15 cellular contexts compared by ENCODE assay signal in genomic region chr4:140690093-140690492, GRCh38.
A peak's percentile ranks its signal among the peaks of the same experiment; 100 is the strongest.
DNase-seq lines count a peak whose midpoint lies in the region; ATAC-seq and TF ChIP-seq lines count a peak whose summit lies in the region.
"Had no signal": no experiment of that assay in that cellular context is flagged by ENCODE, and none has a peak within 500 bp of the region (broad histone marks: within the 10 kb centered on the region; RNA-seq: fewer than 3 reads in every experiment).

No MANE protein-coding gene starts in this region.

- no peaks in the 10 kb centered on the region for H3K27me3 Mint-ChIP-seq in endothelial cell (ENCODE audit: unreplicated experiment)
- H3K27me3 Mint-ChIP-seq in nephron progenitor cell (ENCODE audit: low read depth, poor library complexity), result peaks cover 4% of the 10 kb centered on the region

- H3K9me3 Mint-ChIP-seq in endothelial cell (ENCODE audit: unreplicated experiment) (no peaks in the 10 kb centered on the region), nephron progenitor cell (no peaks in the 10 kb centered on the region)
- H3K9me3 Mint-ChIP-seq: CD8-positive, alpha-beta memory T cell had no signal

- in situ Hi-C loops in GM13976 (cut with MboI; ENCODE audit: low sequenced_read_pairs, unreplicated experiment), result no loop called here

- H3K79me2 ChIP-seq in osteoblast (ENCODE audit: insufficient read depth, low read length), result no peaks in the 10 kb centered on the region

- peak overlapping the region; percentile 1 for H3K27ac Mint-ChIP-seq in endothelial cell (ENCODE audit: unreplicated experiment)
- H3K27ac Mint-ChIP-seq in nephron progenitor cell, result peak overlapping the region; percentile 34

- H3K9me3 ChIP-seq in HEK293 (ENCODE audit: control insufficient read depth, insufficient read depth, low read depth, low read length) (no peaks in the 10 kb centered on the region), subcutaneous abdominal adipose tissue (ENCODE audit: control insufficient read depth in 5 of 5, low read length in 5 of 5) (no peaks in the 10 kb centered on the region), osteoblast (ENCODE audit: low read depth, low read length) (no peaks in the 10 kb centered on the region)

- H3K4me3 ChIP-seq in HEK293 (ENCODE audit: low read depth, low read length), result no peak overlapping the region
- H3K4me3 ChIP-seq in subcutaneous abdominal adipose tissue (ENCODE audit: low read depth in 1 of 5, low read length in 5 of 5), result no peak overlapping the region
- no peak overlapping the region for H3K4me3 ChIP-seq in osteoblast (ENCODE audit: insufficient read depth, low read length)
- H3K4me3 ChIP-seq: GM23248, K562 had no signal

- POLR2A ChIA-PET in HEK293 (lab: Yijun Ruan, JAX), result no interaction called here

- H3K27me3 ChIP-seq in subcutaneous abdominal adipose tissue (ENCODE audit: control insufficient read depth in 5 of 5, insufficient read depth in 4 of 5, low read length in 5 of 5), result no peaks in the 10 kb centered on the region
- H3K27me3 ChIP-seq in osteoblast (ENCODE audit: insufficient read depth, low read length), result no peaks in the 10 kb centered on the region

- H3K4me3 Mint-ChIP-seq in endothelial cell (ENCODE audit: unreplicated experiment) (peak overlapping the region; percentile 45), nephron progenitor cell (no peak overlapping the region)
- H3K4me3 Mint-ChIP-seq: CD8-positive, alpha-beta memory T cell had no signal

- ATAC-seq in HG03135 (IDR thresholded peaks at IDR 0.05; ENCODE audit: unreplicated experiment), result no peak
- ATAC-seq: HCT116, K562 had no signal

- H4K20me1 ChIP-seq in osteoblast (ENCODE audit: insufficient read depth, low read length), result peaks cover 4% of the 10 kb centered on the region

- H3K36me3 Mint-ChIP-seq in endothelial cell (ENCODE audit: low read depth, unreplicated experiment) (peaks cover 12% of the 10 kb centered on the region), nephron progenitor cell (ENCODE audit: low read depth) (peaks cover 5% of the 10 kb centered on the region)
- H3K36me3 Mint-ChIP-seq: CD8-positive, alpha-beta memory T cell had no signal

- no peak for DNase-seq in endothelial cell (ENCODE audit: low spot score)
- no peak for DNase-seq in nephron progenitor cell
- DNase-seq in osteoblast (ENCODE audit: insufficient read length, low spot score, missing footprints), result no peak
- DNase-seq in GM13976 (ENCODE audit: low spot score), result no peak
- DNase-seq: CD8-positive, alpha-beta memory T cell; GM23248; NCI-H1417 treated with DMSO at 0.1 percent for 48 hours; NCI-H2029; NCI-H2171; NCI-H446 had no signal

- H3K4me1 Mint-ChIP-seq in endothelial cell (ENCODE audit: unreplicated experiment) (peaks cover 27% of the 10 kb centered on the region), nephron progenitor cell (peaks cover 25% of the 10 kb centered on the region)
- H3K4me1 Mint-ChIP-seq: CD8-positive, alpha-beta memory T cell had no signal

- H3K4me1 ChIP-seq in HEK293 (ENCODE audit: control insufficient read depth, insufficient read depth, low read length) (0 out of 2 replicates have a peak, but pooled peaks cover 2% of the 10 kb centered on the region), subcutaneous abdominal adipose tissue (ENCODE audit: control insufficient read depth in 5 of 5, insufficient read depth in 5 of 5, low read length in 5 of 5) (peaks cover 0 to 43% (median 34%) of the 10 kb centered on the region in 5 donors), osteoblast (ENCODE audit: insufficient read depth, low read length) (peaks cover 13% of the 10 kb centered on the region)

- H3K27ac ChIP-seq in HEK293 (ENCODE audit: extremely low read depth, low read depth, low read length), result no peak overlapping the region
- H3K27ac ChIP-seq in subcutaneous abdominal adipose tissue (ENCODE audit: low read depth, low read length), result peak overlapping the region; percentile 1
- H3K27ac ChIP-seq in osteoblast (ENCODE audit: low read depth, low read length), result no peak overlapping the region
- H3K27ac ChIP-seq: GM23248 had no signal

- no peak overlapping the region for H3K4me2 ChIP-seq in osteoblast (ENCODE audit: insufficient read depth, low read length)

- H2AFZ ChIP-seq in osteoblast (ENCODE audit: low read length), result no peak overlapping the region
- H2AFZ ChIP-seq: GM23248 had no signal

- CTCF ChIA-PET in HEK293 (lab: Yijun Ruan, JAX), result no interaction called here

- H3K36me3 ChIP-seq in HEK293 (ENCODE audit: control insufficient read depth in 2 of 2, insufficient read depth in 1 of 2, low read length in 2 of 2) (peaks cover 0 to 11% of the 10 kb centered on the region in 2 experiments; a peak in 1 of 3 replicates), subcutaneous abdominal adipose tissue (ENCODE audit: control insufficient read depth in 5 of 5, insufficient read depth in 5 of 5, low read length in 5 of 5) (peaks cover 9 to 10% (median 9%) of the 10 kb centered on the region in 5 donors), osteoblast (ENCODE audit: insufficient read depth, low read length) (no peaks in the 10 kb centered on the region)

- no peak for TF ChIP-seq CTCF in HEK293 (tag by site-specific recombination; IDR thresholded peaks at IDR 0.05)
- TF ChIP-seq CTCF in endothelial cell (IDR thresholded peaks at IDR 0.05; ENCODE audit: unreplicated experiment), result no peak
- TF ChIP-seq CTCF in nephron progenitor cell (IDR thresholded peaks at IDR 0.05), result no peak
- no peak for TF ChIP-seq CTCF in osteoblast (IDR thresholded peaks at IDR 0.05; ENCODE audit: extremely low read depth, low read depth, low read length)
- no peak for TF ChIP-seq CTCF in GM13976 (IDR thresholded peaks at IDR 0.05; ENCODE audit: borderline replicate concordance, control extremely low read depth, extremely low read depth, insufficient read depth, missing control alignments)

- no peak overlapping the region for H3K9ac ChIP-seq in subcutaneous abdominal adipose tissue (ENCODE audit: low read length in 5 of 5)
- H3K9ac ChIP-seq: GM23248 had no signal

TF ChIP-seq in HEK293, 187 proteins besides CTCF, POLR2A, EP300 and RAD21:
- TF ChIP-seq ZNF16 (tag by site-specific recombination; IDR thresholded peaks at IDR 0.05; ENCODE audit: low read depth) (no peak), SCRT1 (tag by site-specific recombination; IDR thresholded peaks at IDR 0.05; ENCODE audit: borderline replicate concordance) (peak; percentile 64; the same call in 1 of the 2 replicates), SCRT2 (tag by site-specific recombination; IDR thresholded peaks at IDR 0.05) (peak; percentile 84)
